27 cellular contexts compared by ENCODE assay signal in the genomic region with DNA sequence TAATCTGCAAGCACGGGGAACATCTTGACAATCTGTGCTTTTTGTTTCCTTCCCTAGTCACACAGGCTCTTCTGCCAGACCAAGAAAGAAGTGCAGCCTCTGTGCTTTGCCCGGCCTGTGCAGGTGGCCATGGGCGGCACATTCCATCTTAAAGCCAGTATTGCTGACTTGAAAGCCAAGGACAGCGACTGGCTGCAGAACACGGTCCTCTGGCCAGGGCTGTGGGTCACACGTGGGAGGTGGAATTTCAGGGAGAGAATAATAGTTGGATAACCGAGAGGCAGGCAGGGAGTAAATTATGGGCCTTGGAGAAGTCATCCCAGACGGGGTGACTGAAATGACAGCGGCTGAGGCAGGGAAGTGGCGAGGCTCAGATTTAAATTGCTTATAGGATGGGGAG.
"Had no signal": no experiment of that assay in that cellular context is flagged by ENCODE, and none has a peak within 500 bp of the region (broad histone marks: within the 10 kb centered on the region; RNA-seq: fewer than 3 reads in every experiment).

No MANE protein-coding gene starts in this region.

- H3K9me3 ChIP-seq: colonic mucosa, esophagus muscularis mucosa, prostate gland, sigmoid colon, stomach, thoracic aorta, tibial nerve, upper lobe of left lung, uterus had no signal

- H3K9me3 Mint-ChIP-seq: dendritic cell treated with granulocyte-macrophage colony-stimulating factor and Interleukin-4, amounts not matched to agents 40 ng/mL and 50 ng/mL, for 4 days; immature natural killer cell; memory B cell; natural killer cell; neural crest cell; stimulated activated effector memory CD8-positive, alpha-beta T cell treated with anti-CD3 and anti-CD28 coated beads, Interleukin-12 subunit alpha, Interleukin-12 subunit beta, amount 100 ng/mL, for 72 hours had no signal

- H3K4me1 ChIP-seq: colonic mucosa, esophagus muscularis mucosa, foreskin keratinocyte, parathyroid adenoma, prostate gland, sigmoid colon, upper lobe of left lung, uterus had no signal

- H3K4me1 Mint-ChIP-seq: immature natural killer cell, memory B cell, natural killer cell had no signal

- H3K27ac Mint-ChIP-seq: dendritic cell treated with granulocyte-macrophage colony-stimulating factor and Interleukin-4, amounts not matched to agents 40 ng/mL and 50 ng/mL, for 4 days; immature natural killer cell; memory B cell; natural killer cell had no signal

- H3K36me3 ChIP-seq: colonic mucosa, prostate gland, uterus had no signal

- DNase-seq: colonic mucosa; effector memory CD4-positive, alpha-beta T cell; foreskin keratinocyte; glutamatergic neuron; immature natural killer cell; islet precursor cell; kidney glomerular epithelial cell; left colon; natural killer cell; right cardiac atrium; sigmoid colon; stimulated activated CD4-positive, alpha-beta T cell treated with anti-CD3 and anti-CD28 coated beads, Interleukin-2, amount 100 ng/mL, for 24 hours; stimulated activated CD4-positive, alpha-beta T cell treated with anti-CD3 and anti-CD28 coated beads, Interleukin-4, amount 100 ng/mL, for 24 hours; stimulated activated naive CD4-positive, alpha-beta T cell treated with Interleukin-2 at 50 U/mL for 16 hours; stomach; upper lobe of left lung; uterus had no signal

- H3K36me3 Mint-ChIP-seq: natural killer cell had no signal

- H3K4me3 ChIP-seq: colonic mucosa, esophagus muscularis mucosa, lung, prostate gland, sigmoid colon, stomach, thoracic aorta, tibial nerve, upper lobe of left lung, uterus had no signal

- H3K27ac ChIP-seq: colonic mucosa, esophagus muscularis mucosa, foreskin keratinocyte, parathyroid adenoma, prostate gland, sigmoid colon, stomach, thoracic aorta, tibial nerve, upper lobe of left lung, uterus had no signal

- H3K4me3 Mint-ChIP-seq: dendritic cell treated with granulocyte-macrophage colony-stimulating factor and Interleukin-4, amounts not matched to agents 40 ng/mL and 50 ng/mL, for 4 days; immature natural killer cell; memory B cell; natural killer cell; neural crest cell; stimulated activated effector memory CD8-positive, alpha-beta T cell treated with anti-CD3 and anti-CD28 coated beads, Interleukin-12 subunit alpha, Interleukin-12 subunit beta, amount 100 ng/mL, for 72 hours had no signal

- ATAC-seq: foreskin keratinocyte; left colon; natural killer cell; right cardiac atrium; stimulated activated effector memory CD8-positive, alpha-beta T cell treated with anti-CD3 and anti-CD28 coated beads, Interleukin-12 subunit alpha, Interleukin-12 subunit beta, amount 100 ng/mL, for 72 hours had no signal

- H3K27me3 ChIP-seq: colonic mucosa, esophagus muscularis mucosa, foreskin keratinocyte, sigmoid colon, stomach, tibial nerve, upper lobe of left lung, uterus had no signal

- H3K27me3 Mint-ChIP-seq: dendritic cell treated with granulocyte-macrophage colony-stimulating factor and Interleukin-4, amounts not matched to agents 40 ng/mL and 50 ng/mL, for 4 days; memory B cell had no signal
